In the genomic region with DNA sequence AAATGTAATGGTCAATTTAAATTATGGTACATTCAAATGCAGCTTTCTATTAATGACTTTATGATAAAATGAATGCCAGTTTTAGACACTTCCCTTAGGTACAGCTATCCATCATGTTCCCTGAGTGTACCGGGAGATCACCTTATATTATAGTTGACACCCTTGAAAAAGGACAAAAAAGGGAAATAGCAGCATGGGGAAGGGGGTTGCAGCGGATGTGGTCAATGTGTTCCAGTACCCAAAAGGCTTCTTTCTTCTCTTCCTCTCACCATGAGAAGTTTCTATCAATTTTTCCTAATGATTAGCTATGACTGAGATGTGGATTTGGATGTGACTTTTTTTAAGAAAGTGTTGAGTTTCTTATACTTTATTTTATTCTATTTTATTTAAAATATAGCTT, we compare ENCODE assay signal across 19 cellular contexts.
DNase-seq lines count a peak whose midpoint lies in the region; ATAC-seq, FAIRE-seq and TF ChIP-seq lines count a peak whose summit lies in the region.
"Had no signal": no experiment of that assay in that cellular context is flagged by ENCODE, and none has a peak within 500 bp of the region (broad histone marks: within the 10 kb centered on the region; RNA-seq: fewer than 3 reads in every experiment).

No MANE protein-coding gene starts in this region.

- peaks cover 36% of the 10 kb centered on the region for H3F3A ChIP-seq in SK-N-SH (replicated peaks; ENCODE audit: insufficient read depth)

- intact Hi-C loops in thyroid gland (cut with DNase I): no loop called here

- H3K4me2 ChIP-seq in SK-N-SH: peak overlapping the region; percentile 1; the same call in 1 of the 2 replicates
- H3K4me2 ChIP-seq: A549, KMS-11 had no signal

- H3K9me3 ChIP-seq in SK-N-SH (no peaks in the 10 kb centered on the region), thyroid gland (no peaks in the 10 kb centered on the region)
- H3K9me3 ChIP-seq: A549, Caco-2 had no signal

- 86% methylated on average over 2 of the region's 2 CpGs for whole genome bisulfite sequencing in SK-N-SH (ENCODE audit: low lambda C conversion rate)
- 92 to 97% methylated on average over 2 of the region's 2 CpGs for WGBS in thyroid gland, 2 donors

- no peak for TF ChIP-seq EP300 in SK-N-SH (IDR thresholded peaks at IDR 0.05; ENCODE audit: borderline replicate concordance in 1 of 2, low read depth in 1 of 2, low read length in 1 of 2)

- no peaks in the 10 kb centered on the region for H3K9me2 ChIP-seq in SK-N-SH

- no peak for ATAC-seq in SK-N-SH treated with all-trans-retinoic acid at 6 μM for 48 hours
- ATAC-seq in GM21619 (IDR thresholded peaks at IDR 0.05; ENCODE audit: unreplicated experiment): no peak
- ATAC-seq: A549 had no signal

- H3K9ac ChIP-seq in SK-N-SH: no peak overlapping the region
- H3K9ac ChIP-seq: KMS-11 had no signal

- peak; percentile 40 for FAIRE-seq in GM12892 (lab: Jason Lieb, UNC)
- FAIRE-seq: A549, D721Med, H1 had no signal

- H3K27ac ChIP-seq in SK-N-SH (ENCODE audit: low read depth in 2 of 2, low read length in 1 of 2) (peak overlapping the region in 1 of 2 experiments; percentile 44; a peak in 1 of 4 replicates), thyroid gland (peak overlapping the region; percentile 7 to 92 (median 83))
- H3K27ac ChIP-seq: 22Rv1, A549, KMS-11 had no signal

- peaks cover 100% of the 10 kb centered on the region for H3K79me2 ChIP-seq in SK-N-SH (ENCODE audit: insufficient read depth)

- H3K4me1 ChIP-seq in SK-N-SH (ENCODE audit: control insufficient read depth in 1 of 2, insufficient read depth in 2 of 2, low read depth in 1 of 2, low read length in 1 of 2) (peaks cover 0 to 19% of the 10 kb centered on the region in 2 experiments; a peak in 2 of 4 replicates), thyroid gland (peaks cover 25 to 35% of the 10 kb centered on the region in 2 donors)
- H3K4me1 ChIP-seq: A549, Caco-2 had no signal

- H3K27me3 ChIP-seq in SK-N-SH (ENCODE audit: insufficient read depth): no peaks in the 10 kb centered on the region
- H3K27me3 ChIP-seq in thyroid gland: no peaks in the 10 kb centered on the region

- CTCF ChIA-PET in SK-N-SH (lab: Yijun Ruan, JAX): no interaction called here

- POLR2A ChIA-PET in SK-N-SH (lab: Yijun Ruan, JAX): no interaction called here

- TF ChIP-seq POLR2A in GM12892 (IDR thresholded peaks at IDR 0.05; ENCODE audit: low read depth, low read length) (no peak), thyroid gland (IDR thresholded peaks at IDR 0.05) (no peak)

- TF ChIP-seq RAD21 in SK-N-SH (IDR thresholded peaks at IDR 0.05; ENCODE audit: low read length): no peak

- H4K20me1 ChIP-seq in SK-N-SH (ENCODE audit: insufficient read depth): peaks cover 51% of the 10 kb centered on the region

- no peak for DNase-seq in SK-N-SH
- DNase-seq in GM12892 (ENCODE audit: insufficient read length): no peak
- peak; percentile 34 for DNase-seq in NAMALWA (ENCODE audit: low spot score)
- no peak for DNase-seq in thyroid gland
- no peak for DNase-seq in activated T-cell treated with anti-CD3 and anti-CD28 coated beads, Interleukin-2, amount 50 U/mL, for 48 hours
- DNase-seq in SW 1271 (lab: John Stamatoyannopoulos, UW): no peak
- DNase-seq: C1 segment of cervical spinal cord; Caco-2; CD4-positive, CD25-positive, alpha-beta regulatory T cell; CD8-positive, alpha-beta memory T cell; GDM1; H9 had no signal

- H2AFZ ChIP-seq in SK-N-SH (ENCODE audit: low read depth): no peak overlapping the region

- H3K36me3 ChIP-seq in SK-N-SH (replicated peaks in 1 of 2; ENCODE audit: control insufficient read depth in 1 of 2, insufficient read depth in 2 of 2, low read length in 1 of 2) (peaks cover 0 to 25% of the 10 kb centered on the region in 2 experiments), thyroid gland (no peaks in the 10 kb centered on the region)

- H3K4me3 ChIP-seq in SK-N-SH (ENCODE audit: low read depth in 2 of 2, low read length in 1 of 2) (no peak overlapping the region), thyroid gland (replicated peaks in 1 of 3) (no peak overlapping the region)
- H3K4me3 ChIP-seq: A549 had no signal

- TF ChIP-seq CTCF in SK-N-SH (IDR thresholded peaks at IDR 0.05): no peak
- no peak for TF ChIP-seq CTCF in thyroid gland (IDR thresholded peaks at IDR 0.05)

TF ChIP-seq in SK-N-SH, 30 proteins besides CTCF, POLR2A, EP300 and RAD21:
- TF ChIP-seq GABPA (IDR thresholded peaks at IDR 0.05; ENCODE audit: low read depth) (no peak), YY1 (IDR thresholded peaks at IDR 0.05; ENCODE audit: low read depth) (no peak)

TF ChIP-seq in SK-N-SH treated with all-trans-retinoic acid at 6 μM for 48 hours, 23 proteins besides CTCF, POLR2A, EP300 and RAD21:
- TF ChIP-seq GLIS3 (CRISPR knock-in tag; IDR thresholded peaks at IDR 0.05) (no peak), PPARA (CRISPR knock-in tag; IDR thresholded peaks at IDR 0.05; ENCODE audit: borderline replicate concordance) (no peak)
